15 cellular contexts compared by ENCODE assay signal in genomic region chr18:55024568-55024967, GRCh38.
DNase-seq lines count a peak whose midpoint lies in the region; ATAC-seq and TF ChIP-seq lines count a peak whose summit lies in the region.
"Had no signal": no experiment of that assay in that cellular context is flagged by ENCODE, and none has a peak within 500 bp of the region (broad histone marks: within the 10 kb centered on the region; RNA-seq: fewer than 3 reads in every experiment).

No MANE protein-coding gene starts in this region.

- H3K4me1 Mint-ChIP-seq in osteocyte (ENCODE audit: unreplicated experiment) = peaks cover 5% of the 10 kb centered on the region

- H3K27ac ChIP-seq in RWPE2 (ENCODE audit: poor library complexity, severe bottlenecking) = peak overlapping the region; percentile 11
- H3K27ac ChIP-seq in foreskin keratinocyte = no peak overlapping the region
- H3K27ac ChIP-seq: C4-2B, HL-60, KMS-11 had no signal

- no peaks in the 10 kb centered on the region for H3K9me3 Mint-ChIP-seq in osteocyte (ENCODE audit: unreplicated experiment)
- H3K9me3 Mint-ChIP-seq: CD4-positive, alpha-beta T cell; H9 had no signal

- peak; percentile 63; the same call in 2 of the 3 replicates for ATAC-seq in RWPE2 (ENCODE audit: low read depth)
- peak; percentile 81 for ATAC-seq in foreskin keratinocyte
- no peak for ATAC-seq in HG02759 (IDR thresholded peaks at IDR 0.05; ENCODE audit: unreplicated experiment)

- H3K4me3 ChIP-seq in RWPE2 (ENCODE audit: severe bottlenecking) = no peak overlapping the region

- no peak overlapping the region for H3K4me3 Mint-ChIP-seq in osteocyte (ENCODE audit: unreplicated experiment)
- H3K4me3 Mint-ChIP-seq: CD4-positive, alpha-beta T cell; H9 had no signal

- H3K27me3 ChIP-seq in RWPE2 (ENCODE audit: insufficient read depth, poor library complexity, severe bottlenecking) (no peaks in the 10 kb centered on the region), foreskin keratinocyte (peaks cover 10% of the 10 kb centered on the region)

- H3K27ac Mint-ChIP-seq in osteocyte (ENCODE audit: unreplicated experiment) = no peak overlapping the region
- H3K27ac Mint-ChIP-seq: CD4-positive, alpha-beta T cell had no signal

- DNase-seq in EL (peak; percentile 45), HCEC 1CT (peak; percentile 6), RWPE2 (ENCODE audit: low spot score) (no peak), foreskin keratinocyte (no peak), osteocyte (ENCODE audit: extremely low spot score, unreplicated experiment) (no peak), medulla oblongata (ENCODE audit: extremely low spot score) (no peak)
- DNase-seq: AML-193; Caco-2; CD4-positive, alpha-beta T cell; DMS79 treated with DMSO at 0.1 percent for 48 hours; H9 had no signal

- H3K4me1 ChIP-seq in RWPE2 (ENCODE audit: insufficient read depth, poor library complexity, severe bottlenecking) = peaks cover 8% of the 10 kb centered on the region
- H3K4me1 ChIP-seq in foreskin keratinocyte = peaks cover 6% of the 10 kb centered on the region
- H3K4me1 ChIP-seq: Caco-2 had no signal

- no peaks in the 10 kb centered on the region for H3K9me3 ChIP-seq in RWPE2 (ENCODE audit: severe bottlenecking)
- H3K9me3 ChIP-seq: Caco-2 had no signal

- H3K27me3 Mint-ChIP-seq in osteocyte (ENCODE audit: unreplicated experiment) = peaks cover 7% of the 10 kb centered on the region

- no peaks in the 10 kb centered on the region for H3K36me3 ChIP-seq in RWPE2 (ENCODE audit: low read depth)

- TF ChIP-seq CTCF in RWPE2 (IDR thresholded peaks at IDR 0.05; ENCODE audit: poor library complexity, severe bottlenecking) (no peak), foreskin keratinocyte (conservative IDR thresholded peaks at IDR 0.05) (no peak), osteocyte (IDR thresholded peaks at IDR 0.05) (no peak)

- H3K36me3 Mint-ChIP-seq in osteocyte (ENCODE audit: unreplicated experiment) = no peaks in the 10 kb centered on the region

Comparison
In these comparisons a context has a peak if more than half of its experiments do, and no peak if none do; other contexts are left out.
1. DNase-seq: peak in EL (single experiment) and HCEC 1CT (single experiment); none in RWPE2 (single experiment), foreskin keratinocyte (0 of 2), osteocyte (single experiment) and medulla oblongata (single experiment).